8 cellular contexts compared by ENCODE assay signal in genomic region chr5:110738812-110739651, GRCh38. TPM values are rescaled to one million over a fixed set of nuclear protein-coding genes. Genes with fewer than 3 reads are reported as not detected.
DNase-seq lines count a peak whose midpoint lies in the region; ATAC-seq and TF ChIP-seq lines count a peak whose summit lies in the region.

Gene SLC25A46, plus strand, starts transcription at chr5:110739007. Its CDS starts 113 bp downstream, at chr5:110739120.

- H3K4me3 ChIP-seq in right cardiac atrium (ENCODE audit: low read length) (peak within 1 kb of the TSS; percentile 64), vagina (peak within 1 kb of the TSS; percentile 94 to 98)

- under 1% methylated on average over 62 of the region's 62 CpGs for WGBS in right cardiac atrium

- in situ Hi-C loops in GM13977 (cut with MboI; ENCODE audit: low pct_unique_long_range_greater_than_20kb, low sequenced_read_pairs, unreplicated experiment): loop anchor here (25.0 kb wide), 1 partner anchor 523 kb away; no protein-coding TSS in a partner anchor

- H3K4me1 ChIP-seq in right cardiac atrium (ENCODE audit: control insufficient read depth, insufficient read depth, low read length) (peaks cover 2% of the 10 kb centered on the region), vagina (peaks cover 33% of the 10 kb centered on the region)

- H3K9me3 ChIP-seq in right cardiac atrium (ENCODE audit: control insufficient read depth, low read length) (no peaks in the 10 kb centered on the region), vagina (no peaks in the 10 kb centered on the region)

- H3K36me3 ChIP-seq in vagina: no peaks in the 10 kb centered on the region

- TF ChIP-seq POLR2A in vagina (IDR thresholded peaks at IDR 0.05): no peak

- DNase-seq in GM13977 (ENCODE audit: low spot score) (peak; percentile 81), NCI-H1694 (lab: John Stamatoyannopoulos, UW) (peak; percentile 71), T-helper 2 cell (peak; percentile 65 to 96 (median 81)), anterior cingulate cortex (lab: John Stamatoyannopoulos, UW) (peak; percentile 40 to 91 (median 83)), right cardiac atrium (peak; percentile 87 to 94 (median 91)), putamen (ENCODE audit: low spot score) (peak; percentile 90), vagina (ENCODE audit: extremely low spot score in 2 of 2) (peak; percentile 94 to 96)

- TF ChIP-seq CTCF in GM13977 (IDR thresholded peaks at IDR 0.05; ENCODE audit: extremely low read depth, insufficient read depth, missing control alignments) (no peak), vagina (IDR thresholded peaks at IDR 0.05) (no peak)

- H3K27me3 ChIP-seq in right cardiac atrium (ENCODE audit: control insufficient read depth, insufficient read depth): no peaks in the 10 kb centered on the region
- H3K27me3 ChIP-seq in vagina: no peaks in the 10 kb centered on the region

- intact Hi-C loops in right cardiac atrium (cut with DNase I): no loop called here
- intact Hi-C loops in vagina (cut with DNase I): no loop called here

- peak; percentile 95 for ATAC-seq in HG02870 (IDR thresholded peaks at IDR 0.05; ENCODE audit: unreplicated experiment)
- peak; percentile 98 to 99 for ATAC-seq in right cardiac atrium

- peak within 1 kb of the TSS; percentile 89 for H3K27ac ChIP-seq in right cardiac atrium (ENCODE audit: low read length)
- H3K27ac ChIP-seq in vagina: peak within 1 kb of the TSS; percentile 72

RNA-seq across cellular contexts. Expression of gene SLC25A46, which starts in this region (rescaled TPM):
- total RNA-seq in right cardiac atrium (10 to 100 TPM; 42.2 to 47.6 (median 43.8) TPM), vagina (44.9 TPM)
- polyA plus RNA-seq in right cardiac atrium: 18.7 TPM

Comparison
In these comparisons a context has a peak if more than half of its experiments do, and no peak if none do; other contexts are left out.
1. Peak in every context shown above with its lines: DNase-seq, ATAC-seq, H3K4me3 ChIP-seq and H3K27ac ChIP-seq.